ENCODE assay signal across 10 cellular contexts in the genomic region with DNA sequence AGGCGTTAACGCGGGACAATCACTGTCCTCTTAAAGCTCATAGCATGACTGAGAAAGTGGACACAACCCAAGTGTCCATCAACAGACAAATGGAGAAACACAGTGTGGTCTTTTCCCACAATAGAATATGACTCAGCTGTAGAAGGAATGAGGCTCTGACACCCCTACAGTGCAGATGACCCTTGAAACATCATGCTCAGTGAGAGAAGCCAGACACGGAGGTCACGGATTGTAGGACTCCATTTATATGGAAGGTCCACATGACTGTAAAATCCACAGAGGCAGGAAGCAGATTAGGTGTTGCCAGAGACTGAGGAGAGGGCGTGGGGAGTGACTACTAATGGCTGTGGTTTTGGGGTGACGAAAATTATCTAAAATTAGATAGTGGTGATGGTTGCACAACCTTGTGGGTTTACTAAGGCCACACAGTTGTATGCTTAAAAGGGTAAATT.
DNase-seq lines count a peak whose midpoint lies in the region; ATAC-seq, FAIRE-seq and TF ChIP-seq lines count a peak whose summit lies in the region.
"Had no signal": no experiment of that assay in that cellular context is flagged by ENCODE, and none has a peak within 500 bp of the region (broad histone marks: within the 10 kb centered on the region; RNA-seq: fewer than 3 reads in every experiment).

No MANE protein-coding gene starts in this region.

- no peak for TF ChIP-seq CTCF in KMS-11 (conservative IDR thresholded peaks at IDR 0.05; ENCODE audit: low read depth, low read length)
- TF ChIP-seq CTCF in astrocyte of the cerebellum (IDR thresholded peaks at IDR 0.05; ENCODE audit: low read depth, low read length, missing control alignments) = no peak
- TF ChIP-seq CTCF in neutrophil (IDR thresholded peaks at IDR 0.05) = no peak
- TF ChIP-seq CTCF in D721Med (IDR thresholded peaks at IDR 0.05; ENCODE audit: insufficient read depth, missing control alignments) = no peak

- no peak overlapping the region for H3K9ac ChIP-seq in KMS-11

- peaks cover 11% of the 10 kb centered on the region for H3K36me3 Mint-ChIP-seq in T-helper 1 cell treated with Interleukin-12 subunit alpha and Interleukin-12 subunit beta and Interleukin-4 antibody, amounts not matched to agents 30 μg/mL and 1 μg/mL, for 36 hours (ENCODE audit: low read depth)

- H3K4me2 ChIP-seq in KMS-11 = peak overlapping the region; percentile 37

- H3K36me3 ChIP-seq in KMS-11 (ENCODE audit: insufficient read depth) = no peaks in the 10 kb centered on the region
- no peaks in the 10 kb centered on the region for H3K36me3 ChIP-seq in neutrophil

- in situ Hi-C loops in astrocyte of the cerebellum (cut with HindIII; ENCODE audit: low sequenced_read_pairs) = no loop called here

- H3K9me3 ChIP-seq in neutrophil = no peaks in the 10 kb centered on the region

- H3K27ac Mint-ChIP-seq in T-helper 1 cell treated with Interleukin-12 subunit alpha and Interleukin-12 subunit beta and Interleukin-4 antibody, amounts not matched to agents 30 μg/mL and 1 μg/mL, for 36 hours = peak overlapping the region; percentile 34

- H3K4me1 Mint-ChIP-seq in T-helper 1 cell treated with Interleukin-12 subunit alpha and Interleukin-12 subunit beta and Interleukin-4 antibody, amounts not matched to agents 30 μg/mL and 1 μg/mL, for 36 hours (ENCODE audit: low read depth) = peaks cover 18% of the 10 kb centered on the region

- H4K20me1 ChIP-seq in KMS-11 (ENCODE audit: insufficient read depth) = no peaks in the 10 kb centered on the region

- H3K27me3 ChIP-seq in KMS-11 (ENCODE audit: insufficient read depth, low read depth) (no peaks in the 10 kb centered on the region), neutrophil (no peaks in the 10 kb centered on the region)

- H3K4me3 ChIP-seq in KMS-11 (IDR thresholded peaks at IDR 0.05; ENCODE audit: insufficient read depth, low read depth, low read length) (no peak overlapping the region), astrocyte of the cerebellum (ENCODE audit: low read depth, low read length) (no peak overlapping the region), neutrophil (ENCODE audit: low read depth in 1 of 2, low read length in 1 of 2) (no peak overlapping the region)

- no peaks in the 10 kb centered on the region for H3K79me2 ChIP-seq in KMS-11 (ENCODE audit: insufficient read depth, low read depth)

- H3K4me1 ChIP-seq in KMS-11 (ENCODE audit: low read depth, poor library complexity, severe bottlenecking) = peaks cover 15% of the 10 kb centered on the region
- H3K4me1 ChIP-seq in neutrophil (ENCODE audit: control insufficient read depth in 1 of 2, insufficient read depth in 1 of 2, low read depth in 1 of 2, low read length in 1 of 2) = peaks cover 35 to 56% of the 10 kb centered on the region in 2 experiments

- no peak overlapping the region for H3K4me3 Mint-ChIP-seq in T-helper 1 cell treated with Interleukin-12 subunit alpha and Interleukin-12 subunit beta and Interleukin-4 antibody, amounts not matched to agents 30 μg/mL and 1 μg/mL, for 36 hours

- peak overlapping the region; percentile 17; the same call in 1 of the 2 replicates for H3K27ac ChIP-seq in KMS-11
- peak overlapping the region; percentile 61 for H3K27ac ChIP-seq in neutrophil

- DNase-seq in T-helper 1 cell = no peak
- peak; percentile 56 for DNase-seq in astrocyte of the cerebellum (ENCODE audit: low read depth)
- no peak for DNase-seq in activated T-cell treated with anti-CD3 and anti-CD28 coated beads, Interleukin-2, amount 50 U/mL, for 1 hour
- DNase-seq in D721Med (ENCODE audit: insufficient read length, low spot score) = no peak
- DNase-seq: amygdala; stimulated activated CD4-positive, alpha-beta T cell treated with anti-CD3 and anti-CD28 coated beads, Interleukin-12 subunit alpha, Interleukin-12 subunit beta, amount 100 ng/mL, for 4 hours had no signal

- no peak for ATAC-seq in GM21390 (IDR thresholded peaks at IDR 0.05; ENCODE audit: unreplicated experiment)

- H3K27me3 Mint-ChIP-seq in T-helper 1 cell treated with Interleukin-12 subunit alpha and Interleukin-12 subunit beta and Interleukin-4 antibody, amounts not matched to agents 30 μg/mL and 1 μg/mL, for 36 hours (ENCODE audit: low read depth) = peaks cover 3% of the 10 kb centered on the region

- peaks cover 18% of the 10 kb centered on the region for H3K9me3 Mint-ChIP-seq in T-helper 1 cell treated with Interleukin-12 subunit alpha and Interleukin-12 subunit beta and Interleukin-4 antibody, amounts not matched to agents 30 μg/mL and 1 μg/mL, for 36 hours

- peak overlapping the region; percentile 59; the same call in 1 of the 2 replicates for H2AFZ ChIP-seq in KMS-11 (ENCODE audit: low read depth)

- FAIRE-seq in D721Med (lab: Jason Lieb, UNC) = no peak
